ENCODE assay signal across 19 cellular contexts in the genomic region with DNA sequence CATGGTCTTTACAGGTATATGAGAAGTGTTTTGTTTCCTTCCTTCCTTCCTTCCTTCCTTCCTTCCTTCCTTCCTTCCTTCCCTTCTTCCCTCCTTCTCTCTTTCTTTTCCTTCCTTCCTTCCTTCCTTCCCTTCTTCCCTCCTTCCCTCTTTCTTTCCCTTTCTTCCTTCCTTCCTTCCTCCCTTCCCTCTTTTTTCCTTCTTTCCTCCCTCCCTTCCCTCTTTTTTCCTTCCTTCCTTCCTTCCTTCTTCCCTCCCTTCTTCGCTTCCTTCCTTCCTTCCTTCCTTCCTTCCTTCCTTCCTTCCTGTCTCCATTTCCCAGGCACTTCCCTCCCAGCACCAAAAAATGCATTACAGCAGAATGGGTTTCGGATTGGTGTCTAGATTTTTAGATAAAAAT.
"Had no signal": no experiment of that assay in that cellular context is flagged by ENCODE, and none has a peak within 500 bp of the region (broad histone marks: within the 10 kb centered on the region; RNA-seq: fewer than 3 reads in every experiment).

No MANE protein-coding gene starts in this region.

- H3K4me1 Mint-ChIP-seq: mesothelial cell of epicardium had no signal

- H3K9me3 Mint-ChIP-seq: mesothelial cell of epicardium had no signal

- DNase-seq: dermis blood vessel endothelial cell; dorsolateral prefrontal cortex; effector CD4-positive, alpha-beta T cell; effector memory CD4-positive, alpha-beta T cell; foreskin keratinocyte; glutamatergic neuron; head of caudate nucleus; heart right ventricle; hippocampal formation; left cardiac atrium; left lung; left ventricle myocardium superior; lower lobe of right lung; mesenchymal stem cell; mucosa of descending colon had no signal

- H3K27ac ChIP-seq: coronary artery, dorsolateral prefrontal cortex, esophagus muscularis mucosa, foreskin keratinocyte, gastroesophageal sphincter, heart right ventricle, left lung, lower lobe of right lung had no signal

- H3K27ac Mint-ChIP-seq: mesothelial cell of epicardium had no signal

- H3K4me3 ChIP-seq: coronary artery, dorsolateral prefrontal cortex, esophagus muscularis mucosa, gastroesophageal sphincter, heart right ventricle, left lung, lower lobe of right lung, mucosa of descending colon had no signal

- H3K4me3 Mint-ChIP-seq: mesothelial cell of epicardium had no signal

- ATAC-seq: foreskin keratinocyte, gastroesophageal sphincter, heart right ventricle, left cardiac atrium, left lung, left ventricle myocardium superior, lower lobe of right lung, mucosa of descending colon had no signal

- H3K9me3 ChIP-seq: esophagus muscularis mucosa, gastroesophageal sphincter, heart right ventricle, left lung, lower lobe of right lung, mucosa of descending colon had no signal

- H3K36me3 ChIP-seq: esophagus muscularis mucosa, gastroesophageal sphincter, heart right ventricle, left lung, lower lobe of right lung had no signal
